13 cellular contexts compared by ENCODE assay signal in genomic region chr11:14065692-14066091, GRCh38.
"Had no signal": no experiment of that assay in that cellular context is flagged by ENCODE, and none has a peak within 500 bp of the region (broad histone marks: within the 10 kb centered on the region; RNA-seq: fewer than 3 reads in every experiment).

No MANE protein-coding gene starts in this region.

- H3K9me3 ChIP-seq: esophagus squamous epithelium, heart right ventricle, tibial artery, uterus had no signal

- H3K36me3 ChIP-seq: cardiac muscle cell, esophagus squamous epithelium, heart right ventricle, tibial artery, uterus had no signal

- DNase-seq: activated naive CD4-positive, alpha-beta T cell; dermis blood vessel endothelial cell; effector memory CD4-positive, alpha-beta T cell; esophagus squamous epithelium; heart right ventricle; kidney glomerular epithelial cell; nephron progenitor cell; stimulated activated naive B cell treated with anti-CD40 and anti-IgM and Interleukin-4, amounts not matched to agents 10 μg/mL and 1 μg/mL and 100 μg/mL, for 72 hours; SW 1271; tibial artery; uterus had no signal

- H3K27ac Mint-ChIP-seq: stimulated activated naive B cell treated with anti-CD40 and anti-IgM and Interleukin-4, amounts not matched to agents 10 μg/mL and 1 μg/mL and 100 μg/mL, for 72 hours had no signal

- H3K4me1 ChIP-seq: uterus had no signal

- H3K4me3 ChIP-seq: cardiac muscle cell, esophagus squamous epithelium, heart right ventricle, tibial artery, uterus had no signal

- H3K4me1 Mint-ChIP-seq: nephron progenitor cell had no signal

- H3K27me3 ChIP-seq: esophagus squamous epithelium, tibial artery, uterus had no signal

- H3K36me3 Mint-ChIP-seq: stimulated activated naive B cell treated with anti-CD40 and anti-IgM and Interleukin-4, amounts not matched to agents 10 μg/mL and 1 μg/mL and 100 μg/mL, for 72 hours had no signal

- H3K27me3 Mint-ChIP-seq: activated CD4-positive, alpha-beta T cell treated with anti-CD3 and anti-CD28 coated beads, Interleukin-2, amount 10 ng/mL, durations not matched to agents 7 days and 5 days had no signal

- H3K4me3 Mint-ChIP-seq: activated CD4-positive, alpha-beta T cell treated with anti-CD3 and anti-CD28 coated beads, Interleukin-2, amount 10 ng/mL, durations not matched to agents 7 days and 5 days; nephron progenitor cell; stimulated activated naive B cell treated with anti-CD40 and anti-IgM and Interleukin-4, amounts not matched to agents 10 μg/mL and 1 μg/mL and 100 μg/mL, for 72 hours had no signal

- H3K9me3 Mint-ChIP-seq: nephron progenitor cell had no signal

- H3K27ac ChIP-seq: cardiac muscle cell, esophagus squamous epithelium, heart right ventricle, tibial artery, uterus had no signal
